3 cellular contexts compared by ENCODE assay signal in the genomic region with DNA sequence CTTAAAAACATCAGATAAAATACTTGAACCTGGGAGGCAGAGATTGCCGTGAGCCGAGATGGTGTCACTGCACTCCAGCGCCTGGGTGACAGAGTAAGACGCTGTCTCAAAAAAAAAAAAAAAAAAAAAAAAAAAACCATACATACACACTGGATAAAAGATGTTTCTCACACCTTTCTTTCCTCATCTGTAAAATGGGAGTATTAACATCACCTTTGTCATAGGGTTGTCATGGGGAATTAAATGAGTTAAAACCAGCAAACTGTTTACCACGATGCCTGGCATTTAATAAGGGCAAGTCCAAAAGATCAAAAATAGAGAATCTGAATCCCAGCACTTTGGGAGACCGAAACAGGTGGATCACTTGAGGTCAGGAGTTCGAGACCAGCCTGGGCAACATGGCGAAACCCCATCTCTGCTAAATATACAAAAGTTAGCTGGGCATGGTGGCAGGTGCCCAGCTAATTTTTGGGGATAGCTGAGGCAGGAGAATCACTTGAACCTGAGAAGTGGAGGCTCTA.
TF ChIP-seq lines count a peak whose summit lies in the region.

No MANE protein-coding gene starts in this region.

TF ChIP-seq in GM23338, 12 proteins besides CTCF, POLR2A, EP300 and RAD21 (continues in another document):
- no peak for TF ChIP-seq ZNF114 (CRISPR knock-in tag; IDR thresholded peaks at IDR 0.05)
- no peak for TF ChIP-seq JUNB (IDR thresholded peaks at IDR 0.05; ENCODE audit: unreplicated experiment)
- no peak for TF ChIP-seq CREB1 (CRISPR knock-in tag; IDR thresholded peaks at IDR 0.05; ENCODE audit: low read depth)
- no peak for TF ChIP-seq EZH2 (IDR thresholded peaks at IDR 0.05; ENCODE audit: low read depth, unreplicated experiment)
- TF ChIP-seq NANOG (IDR thresholded peaks at IDR 0.05; ENCODE audit: borderline replicate concordance): no peak
- TF ChIP-seq EZH2phosphoT487 (IDR thresholded peaks at IDR 0.05; ENCODE audit: unreplicated experiment): no peak
- TF ChIP-seq ZNF331 (CRISPR knock-in tag; IDR thresholded peaks at IDR 0.05; ENCODE audit: low read depth): no peak
- TF ChIP-seq STAT1 (IDR thresholded peaks at IDR 0.05; ENCODE audit: unreplicated experiment): no peak
- TF ChIP-seq ETS1 (IDR thresholded peaks at IDR 0.05): no peak
- TF ChIP-seq REST (IDR thresholded peaks at IDR 0.05; ENCODE audit: unreplicated experiment): no peak

TF ChIP-seq in K562, 482 proteins besides CTCF, POLR2A, EP300 and RAD21:
- no peak for TF ChIP-seq FOXA3 (CRISPR knock-in tag; conservative IDR thresholded peaks at IDR 0.05 in 1 of 2, IDR thresholded peaks at IDR 0.05 in 1 of 2)
- TF ChIP-seq BCOR (IDR thresholded peaks at IDR 0.05): peak; percentile 64; the same call in 1 of the 2 replicates
- no peak for TF ChIP-seq NR2C2 (CRISPR knock-in tag; IDR thresholded peaks at IDR 0.05)
- TF ChIP-seq NR2C2 (tag; IDR thresholded peaks at IDR 0.05): peak; percentile 45
- TF ChIP-seq TAF7 (tag; IDR thresholded peaks at IDR 0.05): no peak
- TF ChIP-seq ZNF384 (IDR thresholded peaks at IDR 0.05; ENCODE audit: low read depth, low read length): peak; percentile 22; the same call in 1 of the 2 replicates
- TF ChIP-seq RBM25 (IDR thresholded peaks at IDR 0.05; ENCODE audit: low read depth, low read length, severe bottlenecking): peak; percentile 38
TF ChIP-seq in K562: peak in this region for 4.

TF ChIP-seq in HepG2, 621 proteins besides CTCF, POLR2A, EP300 and RAD21:
- TF ChIP-seq ZNF225 (CRISPR knock-in tag; IDR thresholded peaks at IDR 0.05): no peak
- TF ChIP-seq, protein P1, sequence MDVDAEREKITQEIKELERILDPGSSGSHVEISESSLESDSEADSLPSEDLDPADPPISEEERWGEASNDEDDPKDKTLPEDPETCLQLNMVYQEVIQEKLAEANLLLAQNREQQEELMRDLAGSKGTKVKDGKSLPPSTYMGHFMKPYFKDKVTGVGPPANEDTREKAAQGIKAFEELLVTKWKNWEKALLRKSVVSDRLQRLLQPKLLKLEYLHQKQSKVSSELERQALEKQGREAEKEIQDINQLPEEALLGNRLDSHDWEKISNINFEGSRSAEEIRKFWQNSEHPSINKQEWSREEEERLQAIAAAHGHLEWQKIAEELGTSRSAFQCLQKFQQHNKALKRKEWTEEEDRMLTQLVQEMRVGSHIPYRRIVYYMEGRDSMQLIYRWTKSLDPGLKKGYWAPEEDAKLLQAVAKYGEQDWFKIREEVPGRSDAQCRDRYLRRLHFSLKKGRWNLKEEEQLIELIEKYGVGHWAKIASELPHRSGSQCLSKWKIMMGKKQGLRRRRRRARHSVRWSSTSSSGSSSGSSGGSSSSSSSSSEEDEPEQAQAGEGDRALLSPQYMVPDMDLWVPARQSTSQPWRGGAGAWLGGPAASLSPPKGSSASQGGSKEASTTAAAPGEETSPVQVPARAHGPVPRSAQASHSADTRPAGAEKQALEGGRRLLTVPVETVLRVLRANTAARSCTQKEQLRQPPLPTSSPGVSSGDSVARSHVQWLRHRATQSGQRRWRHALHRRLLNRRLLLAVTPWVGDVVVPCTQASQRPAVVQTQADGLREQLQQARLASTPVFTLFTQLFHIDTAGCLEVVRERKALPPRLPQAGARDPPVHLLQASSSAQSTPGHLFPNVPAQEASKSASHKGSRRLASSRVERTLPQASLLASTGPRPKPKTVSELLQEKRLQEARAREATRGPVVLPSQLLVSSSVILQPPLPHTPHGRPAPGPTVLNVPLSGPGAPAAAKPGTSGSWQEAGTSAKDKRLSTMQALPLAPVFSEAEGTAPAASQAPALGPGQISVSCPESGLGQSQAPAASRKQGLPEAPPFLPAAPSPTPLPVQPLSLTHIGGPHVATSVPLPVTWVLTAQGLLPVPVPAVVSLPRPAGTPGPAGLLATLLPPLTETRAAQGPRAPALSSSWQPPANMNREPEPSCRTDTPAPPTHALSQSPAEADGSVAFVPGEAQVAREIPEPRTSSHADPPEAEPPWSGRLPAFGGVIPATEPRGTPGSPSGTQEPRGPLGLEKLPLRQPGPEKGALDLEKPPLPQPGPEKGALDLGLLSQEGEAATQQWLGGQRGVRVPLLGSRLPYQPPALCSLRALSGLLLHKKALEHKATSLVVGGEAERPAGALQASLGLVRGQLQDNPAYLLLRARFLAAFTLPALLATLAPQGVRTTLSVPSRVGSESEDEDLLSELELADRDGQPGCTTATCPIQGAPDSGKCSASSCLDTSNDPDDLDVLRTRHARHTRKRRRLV (CRISPR knock-in tag; IDR thresholded peaks at IDR 0.05): no peak
- TF ChIP-seq CC2D1A (CRISPR knock-in tag; IDR thresholded peaks at IDR 0.05): no peak
- TF ChIP-seq RFXAP (CRISPR knock-in tag; IDR thresholded peaks at IDR 0.05; ENCODE audit: borderline replicate concordance): no peak
- TF ChIP-seq ZNF639 (CRISPR knock-in tag; conservative IDR thresholded peaks at IDR 0.05): no peak
- TF ChIP-seq PAF1 (CRISPR knock-in tag; IDR thresholded peaks at IDR 0.05): no peak
- TF ChIP-seq REXO4 (CRISPR knock-in tag; IDR thresholded peaks at IDR 0.05; ENCODE audit: borderline replicate concordance): no peak
- TF ChIP-seq SRY (CRISPR knock-in tag; IDR thresholded peaks at IDR 0.05): no peak
- TF ChIP-seq WIZ (CRISPR knock-in tag; IDR thresholded peaks at IDR 0.05): no peak
- TF ChIP-seq ZNF230 (CRISPR knock-in tag; IDR thresholded peaks at IDR 0.05): no peak
- no peak for TF ChIP-seq CREB3 (CRISPR knock-in tag; IDR thresholded peaks at IDR 0.05)
- no peak for TF ChIP-seq ZNF616 (CRISPR knock-in tag; IDR thresholded peaks at IDR 0.05; ENCODE audit: low read depth)
- 0 out of 2 replicates have a peak, but pooled peaks have one; percentile 35 for TF ChIP-seq ZNF362 (CRISPR knock-in tag; IDR thresholded peaks at IDR 0.05; ENCODE audit: borderline replicate concordance)
- no peak for TF ChIP-seq KLF12 (CRISPR knock-in tag; IDR thresholded peaks at IDR 0.05; ENCODE audit: borderline replicate concordance)
- peak; percentile 10; the same call in 1 of the 2 replicates for TF ChIP-seq NCOR1 (IDR thresholded peaks at IDR 0.05; ENCODE audit: borderline replicate concordance, low read length)
- TF ChIP-seq CEBPB (IDR thresholded peaks at IDR 0.05; ENCODE audit: borderline replicate concordance, low read depth, low read length): no peak
- peak; percentile 1; the same call in 1 of the 2 replicates for TF ChIP-seq NR2C2 (CRISPR knock-in tag; IDR thresholded peaks at IDR 0.05; ENCODE audit: borderline replicate concordance)
- TF ChIP-seq ZNF629 (CRISPR knock-in tag; conservative IDR thresholded peaks at IDR 0.05): peak; percentile 85
